Comparison of ENCODE assay signal across 2 cellular contexts in the genomic region with DNA sequence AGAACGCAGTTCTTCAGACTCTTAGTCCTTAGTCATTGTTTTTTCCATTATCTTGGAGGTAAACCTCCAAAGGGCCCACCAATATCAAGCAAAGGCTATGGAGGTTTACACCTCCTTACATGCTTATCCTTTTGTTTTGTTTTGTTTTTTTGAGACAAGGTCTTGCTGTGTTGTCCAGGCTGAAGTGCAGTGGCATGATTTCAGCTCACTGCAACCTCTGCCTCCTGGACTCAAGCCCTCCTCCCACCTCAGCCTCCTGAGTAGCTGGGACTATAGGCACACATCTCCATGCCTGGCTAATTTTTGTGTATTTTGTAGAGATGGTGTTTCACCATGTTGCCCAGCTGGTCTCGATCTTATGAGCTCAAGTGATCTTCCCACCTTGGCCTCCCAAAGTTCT.
TF ChIP-seq lines count a peak whose summit lies in the region.

No MANE protein-coding gene starts in this region.

TF ChIP-seq in HepG2, 621 proteins besides CTCF, POLR2A, EP300 and RAD21 (continues in another document):
- TF ChIP-seq ZNF451 (CRISPR knock-in tag; IDR thresholded peaks at IDR 0.05) (no peak), ZKSCAN5 (CRISPR knock-in tag; IDR thresholded peaks at IDR 0.05) (no peak), MIER2 (CRISPR knock-in tag; IDR thresholded peaks at IDR 0.05) (no peak), RARA (CRISPR knock-in tag; IDR thresholded peaks at IDR 0.05) (no peak), ZNF121 (CRISPR knock-in tag; IDR thresholded peaks at IDR 0.05) (peak; percentile 97), RBM22 (optimal IDR thresholded peaks at IDR 0.05; ENCODE audit: low read length) (peak; percentile 81), NFE2 (CRISPR knock-in tag; IDR thresholded peaks at IDR 0.05) (no peak), LBX2 (CRISPR knock-in tag; IDR thresholded peaks at IDR 0.05; ENCODE audit: borderline replicate concordance) (no peak), ZNF503 (CRISPR knock-in tag; IDR thresholded peaks at IDR 0.05) (no peak), ZGPAT (CRISPR knock-in tag; IDR thresholded peaks at IDR 0.05) (no peak), PRMT3 (CRISPR knock-in tag; IDR thresholded peaks at IDR 0.05; ENCODE audit: borderline replicate concordance, low read depth) (no peak), ZMYM3 (CRISPR knock-in tag; IDR thresholded peaks at IDR 0.05) (peak; percentile 54; the same call in 1 of the 2 replicates), ADNP (CRISPR knock-in tag; IDR thresholded peaks at IDR 0.05) (no peak), CAMTA2 (CRISPR knock-in tag; IDR thresholded peaks at IDR 0.05; ENCODE audit: borderline replicate concordance) (no peak), ZBTB42 (CRISPR knock-in tag; IDR thresholded peaks at IDR 0.05) (no peak), ZNF468 (CRISPR knock-in tag; IDR thresholded peaks at IDR 0.05) (no peak), RCOR2 (CRISPR knock-in tag; IDR thresholded peaks at IDR 0.05) (no peak), BRD4 (CRISPR knock-in tag; IDR thresholded peaks at IDR 0.05) (no peak), ZNF329 (CRISPR knock-in tag; IDR thresholded peaks at IDR 0.05; ENCODE audit: low read depth) (0 out of 2 replicates have a peak, but pooled peaks have one; percentile 26), ARID5B (CRISPR knock-in tag; IDR thresholded peaks at IDR 0.05) (no peak), PCBP1 (IDR thresholded peaks at IDR 0.05; ENCODE audit: borderline replicate concordance, low read depth, low read length) (no peak), NPAS2 (CRISPR knock-in tag; IDR thresholded peaks at IDR 0.05; ENCODE audit: borderline replicate concordance) (no peak), PRPF4 (IDR thresholded peaks at IDR 0.05; ENCODE audit: low read depth, low read length, poor library complexity, severe bottlenecking) (no peak)
- TF ChIP-seq, protein P1, sequence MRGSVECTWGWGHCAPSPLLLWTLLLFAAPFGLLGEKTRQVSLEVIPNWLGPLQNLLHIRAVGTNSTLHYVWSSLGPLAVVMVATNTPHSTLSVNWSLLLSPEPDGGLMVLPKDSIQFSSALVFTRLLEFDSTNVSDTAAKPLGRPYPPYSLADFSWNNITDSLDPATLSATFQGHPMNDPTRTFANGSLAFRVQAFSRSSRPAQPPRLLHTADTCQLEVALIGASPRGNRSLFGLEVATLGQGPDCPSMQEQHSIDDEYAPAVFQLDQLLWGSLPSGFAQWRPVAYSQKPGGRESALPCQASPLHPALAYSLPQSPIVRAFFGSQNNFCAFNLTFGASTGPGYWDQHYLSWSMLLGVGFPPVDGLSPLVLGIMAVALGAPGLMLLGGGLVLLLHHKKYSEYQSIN (CRISPR knock-in tag; IDR thresholded peaks at IDR 0.05; ENCODE audit: borderline replicate concordance): no peak

TF ChIP-seq in WTC11, 78 proteins besides CTCF, POLR2A, EP300 and RAD21:
- TF ChIP-seq ZNF121 (CRISPR knock-in tag; IDR thresholded peaks at IDR 0.05): peak; percentile 69
- TF ChIP-seq NFYB (CRISPR knock-in tag; conservative IDR thresholded peaks at IDR 0.05; ENCODE audit: low read depth): no peak
